ENCODE assay signal across 8 cellular contexts in the genomic region with DNA sequence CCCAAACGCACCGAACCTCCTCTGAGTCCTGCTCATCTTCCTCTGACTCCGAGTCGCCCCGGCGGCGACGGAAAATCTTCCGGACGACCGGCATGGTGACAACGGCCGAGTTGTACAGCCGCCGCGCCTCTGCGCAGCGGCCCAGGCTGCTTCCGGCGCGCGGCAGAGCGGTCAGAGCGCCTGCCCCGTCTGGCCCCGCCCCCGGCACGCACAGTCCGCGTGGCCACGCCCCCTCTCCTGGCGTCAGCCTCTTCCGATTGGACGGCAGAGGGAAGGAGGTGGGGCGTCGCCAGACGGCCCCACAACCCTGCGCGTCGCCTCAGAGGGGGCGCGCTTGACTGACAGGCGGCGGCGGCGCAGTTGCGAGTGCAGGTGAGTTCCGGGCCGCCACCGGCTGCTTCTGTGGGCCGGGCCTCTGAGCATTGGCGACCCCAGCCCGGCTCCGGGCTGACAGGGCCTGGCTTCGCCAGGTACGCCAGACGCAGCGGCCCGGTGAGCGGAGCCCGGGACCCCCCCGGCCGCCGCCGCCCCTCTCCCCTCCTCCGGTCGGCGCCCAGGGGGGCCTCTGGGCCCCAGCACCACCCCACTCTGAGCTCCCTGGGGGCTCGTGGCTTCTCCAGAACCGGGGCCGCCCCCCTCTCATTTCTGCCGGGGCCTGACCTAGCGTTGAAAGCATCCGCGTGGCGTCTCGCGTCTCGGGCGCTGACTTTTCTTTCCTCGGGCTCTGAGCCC. TPM values are rescaled to one million over a fixed set of nuclear protein-coding genes. Genes with fewer than 3 reads are reported as not detected.
DNase-seq lines count a peak whose midpoint lies in the region; ATAC-seq and TF ChIP-seq lines count a peak whose summit lies in the region.

A gene with protein sequence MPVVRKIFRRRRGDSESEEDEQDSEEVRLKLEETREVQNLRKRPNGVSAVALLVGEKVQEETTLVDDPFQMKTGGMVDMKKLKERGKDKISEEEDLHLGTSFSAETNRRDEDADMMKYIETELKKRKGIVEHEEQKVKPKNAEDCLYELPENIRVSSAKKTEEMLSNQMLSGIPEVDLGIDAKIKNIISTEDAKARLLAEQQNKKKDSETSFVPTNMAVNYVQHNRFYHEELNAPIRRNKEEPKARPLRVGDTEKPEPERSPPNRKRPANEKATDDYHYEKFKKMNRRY (minus strand): TSS at position 148 of the 732 bp plus-strand sequence. CDS start 54 bp downstream, at position 94.
A gene (plus strand): TSS at position 331 of the 732 bp plus-strand sequence. CDS start 17,098 bp downstream, outside the sequence.

- H3K4me3 ChIP-seq in upper lobe of left lung = peak within 1 kb of the TSS; percentile 82 to 99 (median 92)

- H3K27me3 ChIP-seq in upper lobe of left lung = no peaks in the 10 kb centered on the region

- in situ Hi-C loops in GM13976 (cut with MboI; ENCODE audit: low sequenced_read_pairs, unreplicated experiment) = no loop called here

- DNase-seq in GM13976 (ENCODE audit: low spot score) = peak; percentile 100
- DNase-seq in NCI-H1694 (lab: John Stamatoyannopoulos, UW) = peak; percentile 89
- DNase-seq in amniotic epithelial cell (ENCODE audit: low read depth) = peak; percentile 86
- DNase-seq in left cardiac atrium = peak; percentile 96
- DNase-seq in posterior vena cava (ENCODE audit: low spot score) = peak; percentile 99
- DNase-seq in upper lobe of left lung = peak; percentile 95 to 99

- no peak for TF ChIP-seq EP300 in upper lobe of left lung (IDR thresholded peaks at IDR 0.05)

- TF ChIP-seq POLR2A in upper lobe of left lung (IDR thresholded peaks at IDR 0.05) = peak in 3 of 4 donors; percentile 88 to 97 (median 94)

- peak within 1 kb of the TSS; percentile 79 to 95 (median 85) for H3K27ac ChIP-seq in upper lobe of left lung

- peaks cover 11 to 32% (median 19%) of the 10 kb centered on the region in 4 donors for H3K36me3 ChIP-seq in upper lobe of left lung

- peaks cover 19 to 42% (median 24%) of the 10 kb centered on the region in 4 donors for H3K4me1 ChIP-seq in upper lobe of left lung

- no peaks in the 10 kb centered on the region for H3K9me3 ChIP-seq in upper lobe of left lung

- WGBS in upper lobe of left lung, 2 donors = 1 to 7% methylated on average over 5 to 54 of the region's 81 CpGs

- ATAC-seq in HG02884 (IDR thresholded peaks at IDR 0.05; ENCODE audit: unreplicated experiment) (peak; percentile 87), left cardiac atrium (peak; percentile 100), upper lobe of left lung (ENCODE audit: low FRiP score in 2 of 2) (peak; percentile 99)

- no peak for TF ChIP-seq CTCF in GM13976 (IDR thresholded peaks at IDR 0.05; ENCODE audit: borderline replicate concordance, control extremely low read depth, extremely low read depth, insufficient read depth, missing control alignments)
- TF ChIP-seq CTCF in upper lobe of left lung (IDR thresholded peaks at IDR 0.05) = peak in 2 of 6 experiments; percentile 26 to 40

- intact Hi-C loops in T-helper 1 cell treated with Interleukin-12 subunit alpha and Interleukin-12 subunit beta and Interleukin-4 antibody, amounts not matched to agents 30 ng/mL and 1 ng/mL, for 36 hours (cut with micrococcal nuclease) = loop anchor here (1.0 to 2.0 kb wide), 14 partner anchors 10 to 754 kb away; a partner anchor contains a TSS
- intact Hi-C loops in left cardiac atrium (cut with DNase I) = no loop called here
- intact Hi-C loops in posterior vena cava (cut with DNase I) = no loop called here

RNA-seq across cellular contexts. Expression of the first gene that starts in this region (rescaled TPM):
- 74.7 and 76.0 TPM in 2 replicates for total RNA-seq in T-helper 1 cell treated with Interleukin-12 subunit alpha and Interleukin-12 subunit beta and Interleukin-4 antibody, amounts not matched to agents 30 ng/mL and 1 ng/mL, for 36 hours
- total RNA-seq in left cardiac atrium = 10 to 100 TPM; 26.0 to 33.2 TPM
- total RNA-seq in posterior vena cava = 10 to 100 TPM; 31.3 to 40.0 TPM
- 10 to 100 TPM; 17.8 to 66.6 (median 36.5) TPM for total RNA-seq in upper lobe of left lung

RNA-seq across cellular contexts. Expression of the second gene that starts in this region (rescaled TPM):
- 107 and 108 TPM in 2 replicates for total RNA-seq in T-helper 1 cell treated with Interleukin-12 subunit alpha and Interleukin-12 subunit beta and Interleukin-4 antibody, amounts not matched to agents 30 ng/mL and 1 ng/mL, for 36 hours
- total RNA-seq in left cardiac atrium = 10 to 100 TPM; 13.9 to 14.3 TPM
- 10 to 100 TPM; 25.8 to 26.0 TPM for total RNA-seq in posterior vena cava
- 10 to 100 TPM; 17.3 to 75.4 (median 26.2) TPM for total RNA-seq in upper lobe of left lung

Comparison
In these comparisons a context has a peak if more than half of its experiments do, and no peak if none do; other contexts are left out.
1. Peak in every context shown above with its lines: DNase-seq, ATAC-seq, H3K4me3 ChIP-seq and H3K27ac ChIP-seq.